20 cellular contexts compared by ENCODE assay signal in the genomic region with DNA sequence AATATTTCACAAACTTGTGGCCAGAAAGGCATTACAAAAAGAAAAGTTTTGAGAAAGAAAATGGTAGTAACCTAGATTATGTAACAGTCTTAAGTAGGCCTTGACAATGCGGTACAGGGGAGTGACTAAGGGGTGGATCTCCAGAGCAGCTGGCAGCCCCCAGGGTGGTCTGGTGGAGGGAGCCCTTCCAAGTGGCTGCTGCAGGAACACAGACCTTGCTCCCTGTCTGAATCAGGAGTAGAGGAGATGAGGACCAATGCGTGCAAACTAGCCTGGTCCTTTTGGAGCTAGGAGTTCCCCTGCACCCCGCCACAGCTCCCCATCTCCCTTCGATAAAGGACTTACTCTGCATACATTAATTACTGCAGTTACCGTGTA.
DNase-seq lines count a peak whose midpoint lies in the region; ATAC-seq lines count a peak whose summit lies in the region.
"Had no signal": no experiment of that assay in that cellular context is flagged by ENCODE, and none has a peak within 500 bp of the region (broad histone marks: within the 10 kb centered on the region; RNA-seq: fewer than 3 reads in every experiment).

No MANE protein-coding gene starts in this region.

- H3K36me3 Mint-ChIP-seq in activated CD4-positive, alpha-beta T cell treated with anti-CD3 and anti-CD28 coated beads, Interleukin-2, amount 10 ng/mL, durations not matched to agents 24 days and 14 days (ENCODE audit: low read depth): no peaks in the 10 kb centered on the region
- H3K36me3 Mint-ChIP-seq in CD8-positive, alpha-beta memory T cell: no peaks in the 10 kb centered on the region
- H3K36me3 Mint-ChIP-seq in activated T-cell treated with anti-CD3 and anti-CD28 coated beads, Interleukin-2, amount 50 U/mL, for 72 hours (ENCODE audit: insufficient read depth in 2 of 2): no peaks in the 10 kb centered on the region
- H3K36me3 Mint-ChIP-seq: CD4-positive, CD25-positive, alpha-beta regulatory T cell; naive thymus-derived CD8-positive, alpha-beta T cell had no signal

- no peaks in the 10 kb centered on the region for H3K9me3 ChIP-seq in CD8-positive, alpha-beta memory T cell (ENCODE audit: low read length)
- H3K9me3 ChIP-seq: stomach had no signal

- no peaks in the 10 kb centered on the region for H3K36me3 ChIP-seq in CD8-positive, alpha-beta memory T cell (ENCODE audit: insufficient read depth, low read length)
- H3K36me3 ChIP-seq: stomach had no signal

- ATAC-seq in activated T-cell treated with anti-CD3 and anti-CD28 coated beads, Interleukin-2, amount 50 U/mL, for 72 hours (replicated peaks in 1 of 2): peak; percentile 44
- ATAC-seq in left lobe of liver (no peak), HG02938 (IDR thresholded peaks at IDR 0.05; ENCODE audit: unreplicated experiment) (no peak)
- ATAC-seq: naive thymus-derived CD8-positive, alpha-beta T cell; PC-3 had no signal

- H3K27ac Mint-ChIP-seq in activated CD4-positive, alpha-beta T cell treated with anti-CD3 and anti-CD28 coated beads, Interleukin-2, amount 10 ng/mL, durations not matched to agents 24 days and 14 days: no peak overlapping the region
- H3K27ac Mint-ChIP-seq in CD8-positive, alpha-beta memory T cell: no peak overlapping the region
- peak overlapping the region; percentile 95 for H3K27ac Mint-ChIP-seq in activated T-cell treated with anti-CD3 and anti-CD28 coated beads, Interleukin-2, amount 50 U/mL, for 72 hours
- H3K27ac Mint-ChIP-seq: CD4-positive, CD25-positive, alpha-beta regulatory T cell had no signal

- POLR2A ChIA-PET in CD8-positive, alpha-beta memory T cell (lab: Charles Lee): interaction anchor here (0.5 to 0.6 kb wide), 2 partner anchors 194 to 462 kb away, joined by 3 to 4 read pairs; no protein-coding TSS in a partner anchor

- peaks cover 8% of the 10 kb centered on the region for H3K27me3 Mint-ChIP-seq in activated CD4-positive, alpha-beta T cell treated with anti-CD3 and anti-CD28 coated beads, Interleukin-2, amount 10 ng/mL, durations not matched to agents 24 days and 14 days
- no peaks in the 10 kb centered on the region for H3K27me3 Mint-ChIP-seq in CD8-positive, alpha-beta memory T cell
- H3K27me3 Mint-ChIP-seq in activated T-cell treated with anti-CD3 and anti-CD28 coated beads, Interleukin-2, amount 50 U/mL, for 72 hours (ENCODE audit: low read depth): peaks cover 17% of the 10 kb centered on the region
- H3K27me3 Mint-ChIP-seq: naive thymus-derived CD8-positive, alpha-beta T cell had no signal

- no peaks in the 10 kb centered on the region for H3K27me3 ChIP-seq in CD8-positive, alpha-beta memory T cell (ENCODE audit: insufficient read depth, low read length, poor library complexity, severe bottlenecking)
- H3K27me3 ChIP-seq: stomach had no signal

- CTCF ChIA-PET in CD8-positive, alpha-beta memory T cell (lab: Charles Lee): interaction anchor here (0.9 to 1.0 kb wide), 3 partner anchors 11 to 242 kb away, joined by 3 to 5 read pairs (median 4); no protein-coding TSS in a partner anchor

- no peaks in the 10 kb centered on the region for H3K9me3 Mint-ChIP-seq in activated CD4-positive, alpha-beta T cell treated with anti-CD3 and anti-CD28 coated beads, Interleukin-2, amount 10 ng/mL, durations not matched to agents 24 days and 14 days
- H3K9me3 Mint-ChIP-seq in CD8-positive, alpha-beta memory T cell: no peaks in the 10 kb centered on the region
- H3K9me3 Mint-ChIP-seq in activated T-cell treated with anti-CD3 and anti-CD28 coated beads, Interleukin-2, amount 50 U/mL, for 72 hours: no peaks in the 10 kb centered on the region
- H3K9me3 Mint-ChIP-seq: naive thymus-derived CD8-positive, alpha-beta T cell had no signal

- H3K4me3 Mint-ChIP-seq in activated CD4-positive, alpha-beta T cell treated with anti-CD3 and anti-CD28 coated beads, Interleukin-2, amount 10 ng/mL, durations not matched to agents 24 days and 14 days: no peak overlapping the region
- H3K4me3 Mint-ChIP-seq in CD8-positive, alpha-beta memory T cell: no peak overlapping the region
- peak overlapping the region; percentile 43 to 72 for H3K4me3 Mint-ChIP-seq in activated T-cell treated with anti-CD3 and anti-CD28 coated beads, Interleukin-2, amount 50 U/mL, for 72 hours
- H3K4me3 Mint-ChIP-seq: CD4-positive, CD25-positive, alpha-beta regulatory T cell; naive thymus-derived CD8-positive, alpha-beta T cell had no signal

- peak; percentile 24 to 47 for DNase-seq in activated CD4-positive, alpha-beta T cell treated with anti-CD3 and anti-CD28 coated beads, Interleukin-2, amount 50 U/mL, for 48 hours
- no peak for DNase-seq in activated CD4-positive, alpha-beta T cell treated with anti-CD3 and anti-CD28 coated beads, Interleukin-2, amount 10 ng/mL, durations not matched to agents 24 days and 14 days
- no peak for DNase-seq in CD8-positive, alpha-beta memory T cell
- peak; percentile 29 to 35 for DNase-seq in activated T-cell treated with anti-CD3 and anti-CD28 coated beads, Interleukin-2, amount 50 U/mL, for 72 hours
- peak; percentile 57 for DNase-seq in islet precursor cell
- DNase-seq in UCSD-AML1 (lab: John Stamatoyannopoulos, UW; ENCODE audit: unreplicated experiment): no peak
- no peak for DNase-seq in left lobe of liver (ENCODE audit: low spot score)
- DNase-seq: activated gamma-delta T cell; DMS79; GM23248; mammary epithelial cell; naive thymus-derived CD8-positive, alpha-beta T cell; NCI-H1436; NCI-H2171; NCI-H526 treated with DMSO at 0.1 percent for 48 hours; PC-3; SIG-M5; stomach had no signal

- no peaks in the 10 kb centered on the region for H3K4me1 Mint-ChIP-seq in activated CD4-positive, alpha-beta T cell treated with anti-CD3 and anti-CD28 coated beads, Interleukin-2, amount 10 ng/mL, durations not matched to agents 24 days and 14 days
- H3K4me1 Mint-ChIP-seq in CD8-positive, alpha-beta memory T cell: peaks cover 16 to 27% (median 17%) of the 10 kb centered on the region in 3 donors
- H3K4me1 Mint-ChIP-seq in activated T-cell treated with anti-CD3 and anti-CD28 coated beads, Interleukin-2, amount 50 U/mL, for 72 hours (ENCODE audit: low read depth): peaks cover 45% of the 10 kb centered on the region

- H3K27ac ChIP-seq in CD8-positive, alpha-beta memory T cell (ENCODE audit: low read depth, low read length): peak overlapping the region; percentile 41
- H3K27ac ChIP-seq: GM23248, stomach had no signal

- no peak overlapping the region for H3K4me3 ChIP-seq in CD8-positive, alpha-beta memory T cell (ENCODE audit: low read length)
- H3K4me3 ChIP-seq: GM23248, stomach had no signal

- intact Hi-C loops in activated CD4-positive, alpha-beta T cell treated with anti-CD3 and anti-CD28 coated beads, Interleukin-2, amount 10 ng/mL, durations not matched to agents 24 days and 14 days (cut with micrococcal nuclease): loop anchor here (1.0 to 2.0 kb wide), 3 partner anchors 31 to 61 kb away; no protein-coding TSS in a partner anchor

- no peaks in the 10 kb centered on the region for H3K4me1 ChIP-seq in CD8-positive, alpha-beta memory T cell (ENCODE audit: insufficient read depth, low read length)

Comparison
In these comparisons a context has a peak if more than half of its experiments do, and no peak if none do; other contexts are left out.
1. DNase-seq: peak in activated CD4-positive, alpha-beta T cell treated with anti-CD3 and anti-CD28 coated beads, Interleukin-2, amount 50 U/mL, for 48 hours (2 of 2), activated T-cell treated with anti-CD3 and anti-CD28 coated beads, Interleukin-2, amount 50 U/mL, for 72 hours (2 of 2) and islet precursor cell (single experiment); none in activated CD4-positive, alpha-beta T cell treated with anti-CD3 and anti-CD28 coated beads, Interleukin-2, amount 10 ng/mL, durations not matched to agents 24 days and 14 days (single experiment), CD8-positive, alpha-beta memory T cell (0 of 5), UCSD-AML1 (single experiment) and left lobe of liver (single experiment).
2. H3K4me3 Mint-ChIP-seq: peak in activated T-cell treated with anti-CD3 and anti-CD28 coated beads, Interleukin-2, amount 50 U/mL, for 72 hours (2 of 2); none in activated CD4-positive, alpha-beta T cell treated with anti-CD3 and anti-CD28 coated beads, Interleukin-2, amount 10 ng/mL, durations not matched to agents 24 days and 14 days (single experiment) and CD8-positive, alpha-beta memory T cell (0 of 7).
3. ATAC-seq: peak in activated T-cell treated with anti-CD3 and anti-CD28 coated beads, Interleukin-2, amount 50 U/mL, for 72 hours (2 of 2); none in left lobe of liver (single experiment) and HG02938 (single experiment).